In the genomic region with DNA sequence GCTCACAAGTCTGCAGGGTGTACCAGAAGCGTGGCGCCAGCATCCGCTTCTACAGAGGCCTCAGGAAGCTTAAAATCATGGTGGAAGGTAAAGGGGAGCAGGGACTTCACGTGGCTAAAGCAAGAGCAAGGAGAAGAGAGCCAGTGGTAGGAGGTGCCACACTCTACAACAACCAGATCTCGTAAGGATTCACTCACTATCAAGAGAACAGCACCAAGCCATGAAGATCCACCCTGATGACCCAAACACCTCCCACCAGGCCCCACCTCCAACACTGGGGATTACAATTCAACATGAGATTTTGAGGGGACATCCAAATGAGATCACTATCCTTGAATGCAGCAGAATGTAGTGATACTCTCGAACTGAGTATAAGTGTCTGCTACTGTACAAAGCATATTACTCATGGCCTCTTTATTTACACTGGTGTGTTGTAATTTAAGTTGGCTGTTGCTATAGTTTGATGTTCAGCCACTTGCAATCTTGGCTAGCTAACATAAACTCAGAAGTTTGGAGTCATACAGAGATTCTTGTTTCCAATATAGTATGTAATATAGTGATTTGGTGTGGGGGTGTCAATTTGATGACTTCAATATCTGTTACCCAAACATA, we compare ENCODE assay signal across 18 cellular contexts. TPM values are rescaled to one million over a fixed set of nuclear protein-coding genes. Genes with fewer than 3 reads are reported as not detected.
DNase-seq lines count a peak whose midpoint lies in the region; ATAC-seq and TF ChIP-seq lines count a peak whose summit lies in the region.
"Had no signal": no experiment of that assay in that cellular context is flagged by ENCODE, and none has a peak within 500 bp of the region (broad histone marks: within the 10 kb centered on the region; RNA-seq: fewer than 3 reads in every experiment).

No MANE protein-coding gene starts in this region.

- no peaks in the 10 kb centered on the region for H3K9me3 Mint-ChIP-seq in activated naive CD4-positive, alpha-beta T cell treated with anti-CD3 and anti-CD28 coated beads, Interleukin-2, amount 50 U/mL, for 72 hours
- H3K9me3 Mint-ChIP-seq in activated naive CD4-positive, alpha-beta T cell treated with anti-CD3 and anti-CD28 coated beads for 36 hours, result no peaks in the 10 kb centered on the region
- no peaks in the 10 kb centered on the region for H3K9me3 Mint-ChIP-seq in CD8-positive, alpha-beta T cell

- H3K4me1 Mint-ChIP-seq in activated naive CD4-positive, alpha-beta T cell treated with anti-CD3 and anti-CD28 coated beads for 36 hours (ENCODE audit: low read depth), result no peaks in the 10 kb centered on the region
- H3K4me1 Mint-ChIP-seq in CD8-positive, alpha-beta T cell (ENCODE audit: low read depth), result no peaks in the 10 kb centered on the region
- H3K4me1 Mint-ChIP-seq in T-helper 17 cell, result no peaks in the 10 kb centered on the region
- H3K4me1 Mint-ChIP-seq: nephron progenitor cell had no signal

- H3K36me3 ChIP-seq in adipocyte (ENCODE audit: control insufficient read depth, insufficient read depth, low read length, severe bottlenecking), result no peaks in the 10 kb centered on the region
- no peaks in the 10 kb centered on the region for H3K36me3 ChIP-seq in upper lobe of right lung
- H3K36me3 ChIP-seq in CD8-positive, alpha-beta T cell (ENCODE audit: insufficient read depth, low read length), result no peaks in the 10 kb centered on the region
- H3K36me3 ChIP-seq: SJSA1, stomach, vagina had no signal

- CTCF ChIA-PET in activated naive CD4-positive, alpha-beta T cell treated with anti-CD3 and anti-CD28 coated beads for 36 hours (lab: Charles Lee), result interaction anchor here (0.7 to 1.2 kb wide), 3 partner anchors 32 to 93 kb away, joined by 3 read pairs; a partner anchor contains a TSS
- CTCF ChIA-PET in CD8-positive, alpha-beta T cell (lab: Charles Lee), result interaction anchor here (0.6 kb wide), 1 partner anchor 47 kb away, joined by 5 read pairs; no protein-coding TSS in a partner anchor

- no peaks in the 10 kb centered on the region for H3K36me3 Mint-ChIP-seq in activated naive CD4-positive, alpha-beta T cell treated with anti-CD3 and anti-CD28 coated beads, Interleukin-2, amount 50 U/mL, for 72 hours
- H3K36me3 Mint-ChIP-seq in activated naive CD4-positive, alpha-beta T cell treated with anti-CD3 and anti-CD28 coated beads for 36 hours (ENCODE audit: low read depth), result no peaks in the 10 kb centered on the region
- no peaks in the 10 kb centered on the region for H3K36me3 Mint-ChIP-seq in CD8-positive, alpha-beta T cell
- no peaks in the 10 kb centered on the region for H3K36me3 Mint-ChIP-seq in T-helper 17 cell (ENCODE audit: low read depth)

- H3K27ac ChIP-seq in upper lobe of right lung, result no peak overlapping the region
- H3K27ac ChIP-seq in CD8-positive, alpha-beta T cell (ENCODE audit: low read depth, low read length), result no peak overlapping the region
- H3K27ac ChIP-seq: coronary artery, SJSA1, stomach, vagina had no signal

- H3K9ac ChIP-seq in adipocyte (ENCODE audit: low read length), result no peak overlapping the region

- peak overlapping the region in 1 of 2 donors; percentile 15 for H3K27ac Mint-ChIP-seq in activated naive CD4-positive, alpha-beta T cell treated with anti-CD3 and anti-CD28 coated beads, Interleukin-2, amount 50 U/mL, for 72 hours
- no peak overlapping the region for H3K27ac Mint-ChIP-seq in activated naive CD4-positive, alpha-beta T cell treated with anti-CD3 and anti-CD28 coated beads for 36 hours
- H3K27ac Mint-ChIP-seq in CD8-positive, alpha-beta T cell, result no peak overlapping the region
- H3K27ac Mint-ChIP-seq in T-helper 17 cell, result no peak overlapping the region
- H3K27ac Mint-ChIP-seq: nephron progenitor cell had no signal

- intact Hi-C loops in activated naive CD4-positive, alpha-beta T cell treated with anti-CD3 and anti-CD28 coated beads for 36 hours (cut with micrococcal nuclease), result no loop called here
- intact Hi-C loops in upper lobe of right lung (cut with DNase I), result no loop called here
- intact Hi-C loops in CD8-positive, alpha-beta T cell (cut with DNase I, micrococcal nuclease), result loop anchor here in 1 of 2 experiments (10.0 kb wide), 1 partner anchor 365 kb away; no protein-coding TSS in a partner anchor

- peaks cover 8% of the 10 kb centered on the region for H3K27me3 ChIP-seq in adipocyte (replicated peaks; ENCODE audit: control insufficient read depth, insufficient read depth, low read length)
- no peaks in the 10 kb centered on the region for H3K27me3 ChIP-seq in upper lobe of right lung
- no peaks in the 10 kb centered on the region for H3K27me3 ChIP-seq in CD8-positive, alpha-beta T cell (ENCODE audit: insufficient read depth, low read length)
- H3K27me3 ChIP-seq: SJSA1, stomach, vagina had no signal

- H3K4me3 ChIP-seq in adipocyte (ENCODE audit: low read length) (no peak overlapping the region), fibroblast of villous mesenchyme (ENCODE audit: low read depth, low read length) (no peak overlapping the region), upper lobe of right lung (no peak overlapping the region)
- no peak overlapping the region for H3K4me3 ChIP-seq in CD8-positive, alpha-beta T cell (ENCODE audit: low read depth, low read length)
- H3K4me3 ChIP-seq: coronary artery, SJSA1, stomach, vagina had no signal

- peaks cover 2% of the 10 kb centered on the region for H3K27me3 Mint-ChIP-seq in activated naive CD4-positive, alpha-beta T cell treated with anti-CD3 and anti-CD28 coated beads for 36 hours (ENCODE audit: low read depth)
- H3K27me3 Mint-ChIP-seq in CD8-positive, alpha-beta T cell (ENCODE audit: low read depth), result peaks cover 5% of the 10 kb centered on the region
- H3K27me3 Mint-ChIP-seq in T-helper 17 cell, result peaks cover 42% of the 10 kb centered on the region

- POLR2A ChIA-PET in CD8-positive, alpha-beta T cell (lab: Charles Lee), result no interaction called here

- no peak for DNase-seq in activated naive CD4-positive, alpha-beta T cell treated with anti-CD3 and anti-CD28 coated beads, Interleukin-2, amount 50 U/mL, for 72 hours (ENCODE audit: low spot score in 2 of 2)
- DNase-seq in activated naive CD4-positive, alpha-beta T cell treated with anti-CD3 and anti-CD28 coated beads for 36 hours, result no peak
- DNase-seq in adipocyte (ENCODE audit: low read depth) (peak; percentile 46), fibroblast of villous mesenchyme (ENCODE audit: low read depth) (peak; percentile 35), upper lobe of right lung (no peak), T-helper 17 cell (no peak)
- DNase-seq in CD8-positive, alpha-beta T cell, result no peak
- DNase-seq: anterior cingulate cortex, Caco-2, H7, NCI-H2029, NCI-H510A treated with DMSO at 0.1 percent for 48 hours, nephron progenitor cell, stomach had no signal

- H3K9me3 ChIP-seq in adipocyte (ENCODE audit: control insufficient read depth, low read length) (no peaks in the 10 kb centered on the region), upper lobe of right lung (no peaks in the 10 kb centered on the region), T-helper 17 cell (ENCODE audit: control insufficient read depth, low read length, poor library complexity, severe bottlenecking) (peaks cover 2% of the 10 kb centered on the region)
- no peaks in the 10 kb centered on the region for H3K9me3 ChIP-seq in CD8-positive, alpha-beta T cell (ENCODE audit: low read length)
- H3K9me3 ChIP-seq: Caco-2, SJSA1, stomach, vagina had no signal

- TF ChIP-seq CTCF in fibroblast of villous mesenchyme (IDR thresholded peaks at IDR 0.05; ENCODE audit: insufficient read depth, low read depth, low read length) (no peak), upper lobe of right lung (IDR thresholded peaks at IDR 0.05) (no peak)
- TF ChIP-seq CTCF in CD8-positive, alpha-beta T cell (IDR thresholded peaks at IDR 0.05), result no peak

- H3K4me1 ChIP-seq in adipocyte (ENCODE audit: control insufficient read depth, insufficient read depth, low read length) (peaks cover 10% of the 10 kb centered on the region), upper lobe of right lung (peaks cover 3% of the 10 kb centered on the region)
- H3K4me1 ChIP-seq in CD8-positive, alpha-beta T cell (ENCODE audit: insufficient read depth, low read length), result no peaks in the 10 kb centered on the region
- H3K4me1 ChIP-seq: SJSA1, vagina had no signal

- H3K4me3 Mint-ChIP-seq in activated naive CD4-positive, alpha-beta T cell treated with anti-CD3 and anti-CD28 coated beads for 36 hours, result no peak overlapping the region
- H3K4me3 Mint-ChIP-seq in CD8-positive, alpha-beta T cell, result no peak overlapping the region
- no peak overlapping the region for H3K4me3 Mint-ChIP-seq in T-helper 17 cell
- H3K4me3 Mint-ChIP-seq: nephron progenitor cell had no signal

- peak; percentile 14 to 96 for ATAC-seq in activated naive CD4-positive, alpha-beta T cell treated with anti-CD3 and anti-CD28 coated beads, Interleukin-2, amount 50 U/mL, for 72 hours
- ATAC-seq in upper lobe of right lung (peak; percentile 48), GM18511 (IDR thresholded peaks at IDR 0.05; ENCODE audit: unreplicated experiment) (no peak), T-helper 17 cell (no peak)
- no peak for ATAC-seq in CD8-positive, alpha-beta T cell

RNA-seq across cellular contexts. Expression of a gene that starts 39.5 kb away (rescaled TPM):
- 10 to 100 TPM in 1 of 2 donors, 1 to 10 TPM in 1; 5.4 to 10.9 TPM for total RNA-seq in activated naive CD4-positive, alpha-beta T cell treated with anti-CD3 and anti-CD28 coated beads, Interleukin-2, amount 50 U/mL, for 72 hours
- 1 to 10 TPM; 7.3 to 8.1 TPM for total RNA-seq in activated naive CD4-positive, alpha-beta T cell treated with anti-CD3 and anti-CD28 coated beads for 36 hours
- 21.9 and 31.5 TPM in 2 replicates for total RNA-seq in fibroblast of villous mesenchyme
- total RNA-seq in upper lobe of right lung, result 39.5 TPM
- total RNA-seq in CD8-positive, alpha-beta T cell, result 100 to 1,000 TPM; 225 to 231 TPM
- total RNA-seq in T-helper 17 cell, result 100 to 1,000 TPM; 191 to 229 TPM

Comparison
In these comparisons a context has a peak if more than half of its experiments do, and no peak if none do; other contexts are left out.
1. ATAC-seq: peak in activated naive CD4-positive, alpha-beta T cell treated with anti-CD3 and anti-CD28 coated beads, Interleukin-2, amount 50 U/mL, for 72 hours (2 of 2) and upper lobe of right lung (single experiment); none in CD8-positive, alpha-beta T cell (single experiment), GM18511 (single experiment) and T-helper 17 cell (single experiment).
2. DNase-seq: peak in adipocyte (single experiment) and fibroblast of villous mesenchyme (single experiment); none in activated naive CD4-positive, alpha-beta T cell treated with anti-CD3 and anti-CD28 coated beads, Interleukin-2, amount 50 U/mL, for 72 hours (0 of 2), activated naive CD4-positive, alpha-beta T cell treated with anti-CD3 and anti-CD28 coated beads for 36 hours (single experiment), upper lobe of right lung (single experiment), CD8-positive, alpha-beta T cell (0 of 7) and T-helper 17 cell (0 of 3).